ENCODE assay signal across 33 cellular contexts in the genomic region with DNA sequence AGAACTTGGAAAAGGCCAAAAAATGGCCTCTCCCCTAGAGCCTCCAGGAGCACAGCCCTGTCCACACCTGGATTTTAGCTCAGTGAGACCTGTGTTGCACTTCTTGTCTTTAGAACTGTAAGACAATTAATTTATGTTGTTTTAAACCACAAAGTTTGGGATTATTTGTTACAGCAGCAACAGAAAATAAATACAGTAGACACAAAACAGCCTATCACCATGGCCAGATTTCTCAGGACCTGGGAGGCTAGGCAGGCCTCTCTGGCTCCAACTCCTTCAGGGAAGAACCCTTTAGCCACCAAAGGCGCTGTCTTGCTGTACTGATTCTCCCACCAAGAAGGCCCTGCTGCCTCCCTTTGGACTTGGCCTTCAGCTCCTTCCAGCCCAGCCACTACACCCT. TPM values are rescaled to one million over a fixed set of nuclear protein-coding genes. Genes with fewer than 3 reads are reported as not detected.
"Had no signal": no experiment of that assay in that cellular context is flagged by ENCODE, and none has a peak within 500 bp of the region (broad histone marks: within the 10 kb centered on the region; RNA-seq: fewer than 3 reads in every experiment).

No MANE protein-coding gene starts in this region.

- H3K9me3 ChIP-seq: adrenal gland, body of pancreas, breast epithelium had no signal

- H3K4me3 ChIP-seq: adrenal gland, body of pancreas, breast epithelium had no signal

- FAIRE-seq: astrocyte, TTC549 had no signal

- H3K4me1 ChIP-seq: adrenal gland, body of pancreas, breast epithelium had no signal

- ATAC-seq: activated CD8-positive, alpha-beta T cell treated with anti-CD3 and anti-CD28 coated beads for 36 hours; activated naive CD4-positive, alpha-beta T cell treated with anti-CD3 and anti-CD28 coated beads, Interleukin-2, amount 50 U/mL, for 72 hours; activated T-cell treated with anti-CD3 and anti-CD28 coated beads, Interleukin-2, amount 50 U/mL, for 4 hours; activated T-cell treated with anti-CD3 and anti-CD28 coated beads, Interleukin-2, amount 50 U/mL, for 72 hours; activated T-helper 17 cell treated with anti-CD3 and anti-CD28 coated beads, Interleukin-2, amount 50 U/mL, for 72 hours; body of pancreas had no signal

- DNase-seq: activated B cell treated with CpG ODN at 0.5 μM for 24 hours; activated CD4-positive, alpha-beta memory T cell treated with anti-CD3 and anti-CD28 coated beads for 36 hours; activated CD4-positive, alpha-beta T cell treated with anti-CD3 and anti-CD28 coated beads for 4 hours; activated CD4-positive, alpha-beta T cell treated with anti-CD3 and anti-CD28 coated beads, Interleukin-2, amount 10 ng/mL, durations not matched to agents 24 days and 14 days; activated CD4-positive, alpha-beta T cell treated with anti-CD3 and anti-CD28 coated beads, Interleukin-2, amount 50 U/mL, for 1 hour; activated CD4-positive, alpha-beta T cell treated with anti-CD3 and anti-CD28 coated beads, Interleukin-2, amount 50 U/mL, for 4 hours; activated CD4-positive, CD25-positive, alpha-beta regulatory T cell treated with anti-CD3 and anti-CD28 coated beads, Interleukin-2, amount 50 U/mL, for 72 hours; activated CD8-positive, alpha-beta memory T cell treated with anti-CD3 and anti-CD28 coated beads, Interleukin-2, amount 50 U/mL, for 4 hours; activated CD8-positive, alpha-beta T cell treated with anti-CD3 and anti-CD28 coated beads for 36 hours; activated effector memory CD4-positive, alpha-beta T cell treated with anti-CD3 and anti-CD28 coated beads, Interleukin-2, amount 50 U/mL, for 16 hours; activated gamma-delta T cell treated with Interleukin-2 at 50 U/mL for 16 hours; activated naive CD4-positive, alpha-beta T cell; activated naive CD4-positive, alpha-beta T cell treated with anti-CD3 and anti-CD28 coated beads for 36 hours; activated naive CD4-positive, alpha-beta T cell treated with anti-CD3 and anti-CD28 coated beads, Interleukin-2, amount 50 U/mL, for 16 hours; activated naive CD8-positive, alpha-beta T cell treated with anti-CD3 and anti-CD28 coated beads for 36 hours; activated T-cell treated with anti-CD3 and anti-CD28 coated beads for 4 hours; activated T-cell treated with anti-CD3 and anti-CD28 coated beads, Interleukin-2, amount 50 U/mL, for 1 hour; activated T-cell treated with anti-CD3 and anti-CD28 coated beads, Interleukin-2, amount 50 U/mL, for 4 hours; activated T-cell treated with anti-CD3 and anti-CD28 coated beads, Interleukin-2, amount 50 U/mL, for 72 hours; adrenal gland; amniotic stem cell; body of pancreas; brain microvascular endothelial cell; central memory CD4-positive, alpha-beta T cell; T-helper 1 cell; T-helper 2 cell; T-helper 9 cell had no signal

- H3K36me3 ChIP-seq: adrenal gland, brain microvascular endothelial cell, breast epithelium had no signal

- H3K27ac ChIP-seq: adrenal gland, body of pancreas, brain microvascular endothelial cell, breast epithelium, VCaP had no signal

- H3K27me3 ChIP-seq: adrenal gland, body of pancreas, brain microvascular endothelial cell, breast epithelium had no signal

RNA-seq across cellular contexts. Expression of a gene that starts 59.0 kb away (rescaled TPM):
- total RNA-seq: activated B cell treated with CpG ODN at 0.5 μM for 24 hours had no signal
